16 cellular contexts compared by ENCODE assay signal in the genomic region with DNA sequence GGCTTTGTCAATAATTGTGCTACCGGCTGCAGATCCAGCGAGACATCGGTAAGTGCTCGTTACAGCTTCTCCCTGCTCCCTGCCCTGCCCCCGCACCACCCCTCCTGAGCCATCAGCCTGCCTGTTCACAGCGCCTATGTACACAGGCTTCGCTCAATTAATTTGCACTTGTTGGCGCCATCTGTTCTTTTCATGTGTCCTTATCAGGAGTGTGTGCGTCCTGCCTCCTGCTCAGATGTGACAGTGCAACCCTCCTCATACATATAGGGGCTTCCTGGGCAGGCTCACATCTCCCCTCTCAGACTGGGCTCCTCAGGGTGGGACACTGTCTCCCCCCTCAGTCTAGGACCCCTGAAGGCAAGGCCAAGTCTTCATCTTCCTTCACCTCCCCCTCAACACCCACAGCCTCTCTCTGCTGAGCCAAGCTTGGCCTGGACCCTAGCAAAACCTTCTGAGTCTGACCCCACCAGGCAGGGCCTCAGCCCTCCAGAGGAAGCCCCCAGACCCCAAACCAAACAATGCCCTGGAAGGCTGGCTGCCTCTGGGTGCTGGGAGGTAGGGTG. TPM values are rescaled to one million over a fixed set of nuclear protein-coding genes. Genes with fewer than 3 reads are reported as not detected.
DNase-seq lines count a peak whose midpoint lies in the region; ATAC-seq and TF ChIP-seq lines count a peak whose summit lies in the region.
"Had no signal": no experiment of that assay in that cellular context is flagged by ENCODE, and none has a peak within 500 bp of the region (broad histone marks: within the 10 kb centered on the region; RNA-seq: fewer than 3 reads in every experiment).

No MANE protein-coding gene starts in this region.

- peaks cover 34% of the 10 kb centered on the region for H3K4me1 ChIP-seq in hepatocyte (ENCODE audit: insufficient read depth)

- H3K9me3 Mint-ChIP-seq in activated naive CD8-positive, alpha-beta T cell treated with anti-CD3 and anti-CD28 coated beads, Interleukin-2, amount 10 ng/mL, durations not matched to agents 7 days and 5 days, result no peaks in the 10 kb centered on the region
- no peaks in the 10 kb centered on the region for H3K9me3 Mint-ChIP-seq in activated naive CD8-positive, alpha-beta T cell treated with anti-CD3 and anti-CD28 coated beads for 36 hours
- no peaks in the 10 kb centered on the region for H3K9me3 Mint-ChIP-seq in activated CD8-positive, alpha-beta T cell treated with anti-CD3 and anti-CD28 coated beads for 36 hours

- H3K27me3 ChIP-seq in hepatocyte, result peaks cover 9% of the 10 kb centered on the region
- H3K27me3 ChIP-seq: thyroid gland had no signal

- peaks cover 8% of the 10 kb centered on the region for H3K27me3 Mint-ChIP-seq in activated naive CD8-positive, alpha-beta T cell treated with anti-CD3 and anti-CD28 coated beads, Interleukin-2, amount 10 ng/mL, durations not matched to agents 7 days and 5 days
- H3K27me3 Mint-ChIP-seq in activated naive CD8-positive, alpha-beta T cell treated with anti-CD3 and anti-CD28 coated beads for 36 hours, result no peaks in the 10 kb centered on the region
- H3K27me3 Mint-ChIP-seq in activated CD8-positive, alpha-beta T cell treated with anti-CD3 and anti-CD28 coated beads for 36 hours, result no peaks in the 10 kb centered on the region
- peaks cover 25% of the 10 kb centered on the region for H3K27me3 Mint-ChIP-seq in T-helper 17 cell

- H3K4me1 Mint-ChIP-seq in activated naive CD8-positive, alpha-beta T cell treated with anti-CD3 and anti-CD28 coated beads, Interleukin-2, amount 10 ng/mL, durations not matched to agents 7 days and 5 days, result peaks cover 42% of the 10 kb centered on the region
- H3K4me1 Mint-ChIP-seq in activated naive CD8-positive, alpha-beta T cell treated with anti-CD3 and anti-CD28 coated beads for 36 hours, result peaks cover 33% of the 10 kb centered on the region
- H3K4me1 Mint-ChIP-seq in activated CD8-positive, alpha-beta T cell treated with anti-CD3 and anti-CD28 coated beads for 36 hours (ENCODE audit: low read depth), result peaks cover 38% of the 10 kb centered on the region
- peaks cover 10% of the 10 kb centered on the region for H3K4me1 Mint-ChIP-seq in T-helper 17 cell

- no peak overlapping the region for H3K4me3 ChIP-seq in hepatocyte
- H3K4me3 ChIP-seq: lung, thyroid gland had no signal

- intact Hi-C loops in activated CD8-positive, alpha-beta T cell treated with anti-CD3 and anti-CD28 coated beads for 36 hours (cut with micrococcal nuclease), result loop anchor here (10.0 kb wide), 1 partner anchor 338 kb away; no protein-coding TSS in a partner anchor

- H3K9me2 ChIP-seq in hepatocyte (replicated peaks; ENCODE audit: insufficient read depth), result no peaks in the 10 kb centered on the region

- no peaks in the 10 kb centered on the region for H3K36me3 Mint-ChIP-seq in activated naive CD8-positive, alpha-beta T cell treated with anti-CD3 and anti-CD28 coated beads, Interleukin-2, amount 10 ng/mL, durations not matched to agents 7 days and 5 days
- H3K36me3 Mint-ChIP-seq in activated naive CD8-positive, alpha-beta T cell treated with anti-CD3 and anti-CD28 coated beads for 36 hours, result no peaks in the 10 kb centered on the region
- no peaks in the 10 kb centered on the region for H3K36me3 Mint-ChIP-seq in activated CD8-positive, alpha-beta T cell treated with anti-CD3 and anti-CD28 coated beads for 36 hours (ENCODE audit: low read depth)
- peaks cover 3% of the 10 kb centered on the region for H3K36me3 Mint-ChIP-seq in T-helper 17 cell (ENCODE audit: low read depth)

- no peak overlapping the region for H3K4me2 ChIP-seq in hepatocyte

- no peak for DNase-seq in activated naive CD8-positive, alpha-beta T cell treated with anti-CD3 and anti-CD28 coated beads, Interleukin-2, amount 10 ng/mL, durations not matched to agents 7 days and 5 days
- DNase-seq in activated naive CD8-positive, alpha-beta T cell treated with anti-CD3 and anti-CD28 coated beads for 36 hours, result no peak
- peak; percentile 94 for DNase-seq in NCI-H345 (lab: John Stamatoyannopoulos, UW)
- no peak for DNase-seq in activated CD8-positive, alpha-beta T cell treated with anti-CD3 and anti-CD28 coated beads for 36 hours
- no peak for DNase-seq in T-helper 17 cell
- DNase-seq in NCI-H1048 (lab: John Stamatoyannopoulos, UW), result no peak
- no peak for DNase-seq in hepatocyte (ENCODE audit: low spot score)
- DNase-seq: activated CD8-positive, alpha-beta memory T cell treated with anti-CD3 and anti-CD28 coated beads for 24 hours; activated naive CD4-positive, alpha-beta T cell treated with anti-CD3 and anti-CD28 coated beads, Interleukin-2, amount 50 U/mL, for 16 hours; central memory CD4-positive, alpha-beta T cell; hypothalamus; thyroid gland had no signal

- H3K36me3 ChIP-seq in hepatocyte (replicated peaks; ENCODE audit: insufficient read depth, low read depth), result no peaks in the 10 kb centered on the region
- H3K36me3 ChIP-seq: thyroid gland had no signal

- no peak overlapping the region for H2AFZ ChIP-seq in hepatocyte

- POLR2A ChIA-PET in activated naive CD8-positive, alpha-beta T cell treated with anti-CD3 and anti-CD28 coated beads, Interleukin-2, amount 10 ng/mL, durations not matched to agents 7 days and 5 days (lab: Charles Lee), result interaction anchor here (0.6 kb wide), 1 partner anchor 10 kb away, joined by 3 read pairs; no protein-coding TSS in a partner anchor
- POLR2A ChIA-PET in activated CD8-positive, alpha-beta T cell treated with anti-CD3 and anti-CD28 coated beads for 36 hours (lab: Charles Lee), result no interaction called here

- H3K9me3 ChIP-seq in T-helper 17 cell (ENCODE audit: control insufficient read depth, low read length, poor library complexity, severe bottlenecking) (no peaks in the 10 kb centered on the region), hepatocyte (ENCODE audit: low read depth) (no peaks in the 10 kb centered on the region)
- H3K9me3 ChIP-seq: thyroid gland had no signal

- no peak overlapping the region for H3K27ac ChIP-seq in hepatocyte
- H3K27ac ChIP-seq: 22Rv1, thyroid gland had no signal

- no peak for TF ChIP-seq CTCF in activated CD8-positive, alpha-beta T cell treated with anti-CD3 and anti-CD28 coated beads for 36 hours (IDR thresholded peaks at IDR 0.05)
- no peak for TF ChIP-seq CTCF in hepatocyte (IDR thresholded peaks at IDR 0.05; ENCODE audit: poor library complexity)

- CTCF ChIA-PET in activated CD8-positive, alpha-beta T cell treated with anti-CD3 and anti-CD28 coated beads for 36 hours (lab: Charles Lee), result interaction anchor here (0.8 to 2.7 kb wide), 3 partner anchors 8 to 183 kb away, joined by 3 to 10 read pairs (median 4); no protein-coding TSS in a partner anchor

- WGBS in hepatocyte (ENCODE audit: low lambda C conversion rate, missing lambda C conversion rate), result 64% methylated on average over 9 of the region's 9 CpGs

- no peak for ATAC-seq in activated naive CD8-positive, alpha-beta T cell treated with anti-CD3 and anti-CD28 coated beads, Interleukin-2, amount 10 ng/mL, durations not matched to agents 7 days and 5 days (ENCODE audit: low read depth)
- ATAC-seq in activated CD8-positive, alpha-beta T cell treated with anti-CD3 and anti-CD28 coated beads for 36 hours, result no peak
- ATAC-seq in T-helper 17 cell (no peak), HG03442 (IDR thresholded peaks at IDR 0.05; ENCODE audit: unreplicated experiment) (no peak)

- H4K20me1 ChIP-seq in hepatocyte (ENCODE audit: insufficient read depth, poor library complexity, severe bottlenecking), result no peaks in the 10 kb centered on the region

- H3K27ac Mint-ChIP-seq in activated naive CD8-positive, alpha-beta T cell treated with anti-CD3 and anti-CD28 coated beads, Interleukin-2, amount 10 ng/mL, durations not matched to agents 7 days and 5 days, result peak overlapping the region; percentile 73
- H3K27ac Mint-ChIP-seq in activated naive CD8-positive, alpha-beta T cell treated with anti-CD3 and anti-CD28 coated beads for 36 hours, result no peak overlapping the region
- peak overlapping the region; percentile 50 for H3K27ac Mint-ChIP-seq in activated CD8-positive, alpha-beta T cell treated with anti-CD3 and anti-CD28 coated beads for 36 hours
- no peak overlapping the region for H3K27ac Mint-ChIP-seq in T-helper 17 cell

- no peak overlapping the region for H3K4me3 Mint-ChIP-seq in activated naive CD8-positive, alpha-beta T cell treated with anti-CD3 and anti-CD28 coated beads, Interleukin-2, amount 10 ng/mL, durations not matched to agents 7 days and 5 days
- H3K4me3 Mint-ChIP-seq in activated naive CD8-positive, alpha-beta T cell treated with anti-CD3 and anti-CD28 coated beads for 36 hours, result no peak overlapping the region
- H3K4me3 Mint-ChIP-seq in activated CD8-positive, alpha-beta T cell treated with anti-CD3 and anti-CD28 coated beads for 36 hours, result no peak overlapping the region
- no peak overlapping the region for H3K4me3 Mint-ChIP-seq in T-helper 17 cell

- H3K79me2 ChIP-seq in hepatocyte, result no peaks in the 10 kb centered on the region

RNA-seq across cellular contexts. Expression of gene CYP11A1, which starts 54.9 kb away (rescaled TPM):
- total RNA-seq in activated naive CD8-positive, alpha-beta T cell treated with anti-CD3 and anti-CD28 coated beads, Interleukin-2, amount 10 ng/mL, durations not matched to agents 7 days and 5 days, result not detected
- under 1 TPM; 0.30 to 0.31 TPM for total RNA-seq in activated naive CD8-positive, alpha-beta T cell treated with anti-CD3 and anti-CD28 coated beads for 36 hours
- total RNA-seq in activated CD8-positive, alpha-beta T cell treated with anti-CD3 and anti-CD28 coated beads for 36 hours, result under 1 TPM; 0.29 to 0.31 TPM
- total RNA-seq in T-helper 17 cell (not detected), hepatocyte (0.80 and 2.4 TPM in 2 replicates)
- polyA plus RNA-seq in hepatocyte, result 1.5 and 2.6 TPM in 2 replicates
- total RNA-seq: MCF 10A had no signal

Comparison
In these comparisons a context has a peak if more than half of its experiments do, and no peak if none do; other contexts are left out.
1. H3K27ac Mint-ChIP-seq: peak in activated naive CD8-positive, alpha-beta T cell treated with anti-CD3 and anti-CD28 coated beads, Interleukin-2, amount 10 ng/mL, durations not matched to agents 7 days and 5 days (single experiment) and activated CD8-positive, alpha-beta T cell treated with anti-CD3 and anti-CD28 coated beads for 36 hours (single experiment); none in activated naive CD8-positive, alpha-beta T cell treated with anti-CD3 and anti-CD28 coated beads for 36 hours (single experiment) and T-helper 17 cell (single experiment).